23 cellular contexts compared by ENCODE assay signal in the genomic region with DNA sequence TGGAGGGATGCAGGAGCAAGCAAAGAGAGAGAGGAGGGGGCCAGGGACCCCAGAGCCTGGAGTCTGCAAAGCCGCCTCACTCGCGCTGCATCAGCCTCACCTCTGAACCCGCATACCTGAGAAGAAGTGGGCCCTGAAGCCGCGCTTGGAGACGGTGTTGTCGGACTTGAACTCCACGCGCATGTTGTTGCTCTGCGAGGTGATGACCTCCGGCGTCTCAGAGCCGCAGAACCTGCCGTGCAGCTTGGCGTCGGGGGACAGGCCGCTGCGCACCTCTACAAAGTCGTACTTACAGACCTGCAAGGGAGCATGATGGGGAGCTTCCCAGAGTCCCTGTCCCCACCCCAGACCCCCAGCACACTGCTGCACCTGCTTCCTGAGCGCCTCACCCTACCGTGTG. TPM values are rescaled to one million over a fixed set of nuclear protein-coding genes. Genes with fewer than 3 reads are reported as not detected.
A peak's percentile ranks its signal among the peaks of the same experiment; 100 is the strongest.
DNase-seq lines count a peak whose midpoint lies in the region; ATAC-seq and TF ChIP-seq lines count a peak whose summit lies in the region.
"Had no signal": no experiment of that assay in that cellular context is flagged by ENCODE, and none has a peak within 500 bp of the region (broad histone marks: within the 10 kb centered on the region; RNA-seq: fewer than 3 reads in every experiment).

No MANE protein-coding gene starts in this region.

- H2BK5ac ChIP-seq in neuronal stem cell (ENCODE audit: low read length): peak overlapping the region; percentile 48

- no peak overlapping the region for H2BK15ac ChIP-seq in neuronal stem cell (ENCODE audit: low read length)

- H4K91ac ChIP-seq in neuronal stem cell (ENCODE audit: low read depth, low read length, poor library complexity): no peak overlapping the region

- TF ChIP-seq CTCF in C4-2B (conservative IDR thresholded peaks at IDR 0.05) (no peak), omental fat pad (IDR thresholded peaks at IDR 0.05) (no peak)

- ATAC-seq in esophagus mucosa: peak; percentile 34
- no peak for ATAC-seq in HG03469 (IDR thresholded peaks at IDR 0.05; ENCODE audit: unreplicated experiment)
- no peak for ATAC-seq in GM18498 (IDR thresholded peaks at IDR 0.05; ENCODE audit: unreplicated experiment)
- no peak for ATAC-seq in omental fat pad (ENCODE audit: low FRiP score)
- ATAC-seq: CD8-positive, alpha-beta T cell; GM12878 had no signal

- H3K9me3 ChIP-seq in neuronal stem cell (replicated peaks in 1 of 2; ENCODE audit: control insufficient read depth in 2 of 2, insufficient read depth in 1 of 2, low read depth in 1 of 2, low read length in 2 of 2): no peaks in the 10 kb centered on the region
- H3K9me3 ChIP-seq: BE2C, BLaER1, Caco-2 had no signal

- no peak overlapping the region for H2AK5ac ChIP-seq in neuronal stem cell (ENCODE audit: low read depth, low read length)

- WGBS in neuronal stem cell (ENCODE audit: extremely low coverage in 2 of 2, insufficient read length in 2 of 2, insufficient replicate concordance in 1 of 2), 2 donors: no CpG with 5 or more reads among the region's 22 CpGs

- H2AFZ ChIP-seq in neuronal stem cell (ENCODE audit: low read length): no peak overlapping the region

- H3K4me3 ChIP-seq in neuronal stem cell (ENCODE audit: low read length in 2 of 2): no peak overlapping the region
- H3K4me3 ChIP-seq: BLaER1, GM12878 had no signal

- H3K18ac ChIP-seq in neuronal stem cell (ENCODE audit: low read length): peak overlapping the region; percentile 8

- H3K4me1 ChIP-seq in neuronal stem cell (ENCODE audit: control insufficient read depth in 2 of 2, insufficient read depth in 1 of 2, low read depth in 1 of 2, low read length in 2 of 2): no peaks in the 10 kb centered on the region
- H3K4me1 ChIP-seq: BE2C, BLaER1, Caco-2 had no signal

- H3K9ac ChIP-seq in neuronal stem cell (ENCODE audit: low read depth, low read length, poor library complexity): no peak overlapping the region
- H3K9ac ChIP-seq: BLaER1 had no signal

- no peak overlapping the region for H2BK12ac ChIP-seq in neuronal stem cell (ENCODE audit: low read length)

- H2BK120ac ChIP-seq in neuronal stem cell (ENCODE audit: low read depth, low read length): no peak overlapping the region

- H4K8ac ChIP-seq in neuronal stem cell (ENCODE audit: low read depth, low read length): no peak overlapping the region

- H3K4me2 ChIP-seq in neuronal stem cell (ENCODE audit: insufficient read depth, low read length, poor library complexity, severe bottlenecking): no peak overlapping the region
- H3K4me2 ChIP-seq: BLaER1 had no signal

- no peaks in the 10 kb centered on the region for H3K79me1 ChIP-seq in neuronal stem cell (ENCODE audit: low read depth, low read length)

- H3K4ac ChIP-seq in neuronal stem cell (ENCODE audit: low read length): no peak overlapping the region

- H3K14ac ChIP-seq in neuronal stem cell (ENCODE audit: low read length): no peak overlapping the region

- no peak overlapping the region for H3K23ac ChIP-seq in neuronal stem cell (ENCODE audit: low read depth, low read length, poor library complexity)

- H3K27me3 ChIP-seq in neuronal stem cell (ENCODE audit: control insufficient read depth in 3 of 3, insufficient read depth in 3 of 3, low read depth in 1 of 3, low read length in 3 of 3): peaks cover 0 to 12% (median 0%) of the 10 kb centered on the region in 3 experiments
- H3K27me3 ChIP-seq: BLaER1 had no signal

- H3K27ac ChIP-seq in C4-2B: peak overlapping the region; percentile 92; the same call in 1 of the 2 replicates
- H3K27ac ChIP-seq in neuronal stem cell (replicated peaks; ENCODE audit: low read length): no peak overlapping the region
- H3K27ac ChIP-seq: BLaER1 had no signal

- peak; percentile 10 for DNase-seq in ELF-1 (ENCODE audit: low read depth, low spot score)
- no peak for DNase-seq in neuronal stem cell (ENCODE audit: low spot score)
- DNase-seq in NCI-H2227 treated with DMSO at 0.1 percent for 48 hours (lab: John Stamatoyannopoulos, UW): no peak
- DNase-seq in omental fat pad (ENCODE audit: low spot score): no peak
- DNase-seq: 8988T; ACHN; BE2C; C1 segment of cervical spinal cord; Caco-2; Calu3; CD4-positive, alpha-beta T cell; CD8-positive, alpha-beta T cell; DMS79 treated with DMSO at 0.1 percent for 48 hours; GDM1 had no signal

- no peaks in the 10 kb centered on the region for H3K36me3 ChIP-seq in neuronal stem cell (replicated peaks in 1 of 2; ENCODE audit: control insufficient read depth in 2 of 2, insufficient read depth in 2 of 2, low read length in 2 of 2)
- H3K36me3 ChIP-seq: BE2C, BLaER1 had no signal

RNA-seq across cellular contexts. Expression of gene OPALIN, which starts 25.7 kb away (rescaled TPM):
- not detected for total RNA-seq in esophagus mucosa
- not detected for polyA plus RNA-seq in neuronal stem cell (2013, experiment 1 of 2)
- not detected for polyA plus RNA-seq in neuronal stem cell (2013, experiment 2 of 2)
- not detected for total RNA-seq in omental fat pad
- total RNA-seq: A673; Caco-2; Calu3; CD4-positive, alpha-beta T cell; CD8-positive, alpha-beta T cell; G401; GM12878 had no signal
- polyA plus RNA-seq: AG04450, GM12878 had no signal
